Comparison of ENCODE assay signal across 9 cellular contexts in the genomic region with DNA sequence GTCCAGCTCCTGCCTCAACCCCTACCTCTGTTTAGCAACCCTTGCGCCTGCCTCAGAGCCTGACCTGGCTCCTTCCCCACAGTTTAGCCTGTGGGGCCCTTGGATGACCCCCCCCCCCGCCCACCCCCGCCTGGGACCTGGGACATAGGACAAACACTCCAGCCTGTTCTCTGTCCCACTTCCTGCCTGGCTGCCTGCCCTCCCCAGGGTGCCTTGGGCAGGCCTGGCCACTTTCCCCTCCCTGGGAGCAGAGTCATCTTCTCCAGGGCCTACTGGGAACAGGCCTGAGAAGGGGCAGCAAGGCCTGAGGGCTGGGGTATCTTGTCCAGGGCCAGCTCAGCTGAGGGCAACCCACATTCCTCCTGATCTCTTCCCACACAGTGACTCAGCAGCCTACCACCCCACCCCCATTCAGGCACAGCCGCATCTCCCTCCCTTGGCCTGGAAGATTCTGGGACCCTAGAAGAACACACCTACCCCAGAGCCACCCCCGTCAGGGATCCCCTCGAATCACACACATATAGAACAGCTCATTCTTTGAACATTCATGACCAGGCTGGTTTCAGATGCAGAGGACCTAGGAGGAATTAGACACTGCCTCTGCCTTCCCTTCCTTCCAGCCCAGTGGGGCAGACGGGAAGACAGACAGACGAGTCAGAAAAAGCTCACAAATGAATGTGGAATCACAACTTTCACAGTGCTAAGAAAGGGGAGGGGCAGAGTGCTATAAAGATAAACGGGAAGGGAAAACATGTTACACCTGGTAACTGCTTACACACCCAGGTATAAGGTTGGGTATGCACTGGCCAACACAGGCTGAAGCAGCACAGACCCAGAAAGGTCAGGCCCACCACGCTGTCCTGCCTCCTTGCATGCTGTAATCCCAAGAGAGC. TPM values are rescaled to one million over a fixed set of nuclear protein-coding genes. Genes with fewer than 3 reads are reported as not detected.
DNase-seq lines count a peak whose midpoint lies in the region; ATAC-seq, FAIRE-seq and TF ChIP-seq lines count a peak whose summit lies in the region.
"Had no signal": no experiment of that assay in that cellular context is flagged by ENCODE, and none has a peak within 500 bp of the region (broad histone marks: within the 10 kb centered on the region; RNA-seq: fewer than 3 reads in every experiment).

No MANE protein-coding gene starts in this region.

- H3K4me2 ChIP-seq in skeletal muscle satellite cell (ENCODE audit: low read length), result peak overlapping the region; percentile 71

- DNase-seq in H54 (ENCODE audit: insufficient read length, low spot score), result peak; percentile 77
- peak; percentile 87 for DNase-seq in glomerular visceral epithelial cell (ENCODE audit: extremely low spot score)
- no peak for DNase-seq in D721Med (ENCODE audit: insufficient read length, low spot score)
- no peak for DNase-seq in NCI-H1694 (lab: John Stamatoyannopoulos, UW)

- ATAC-seq in GM18867 (IDR thresholded peaks at IDR 0.05; ENCODE audit: unreplicated experiment) (no peak), HG02798 (IDR thresholded peaks at IDR 0.05; ENCODE audit: poor library complexity, unreplicated experiment) (no peak)

- 0 out of 2 replicates have a peak, but pooled peaks have one; percentile 21 for TF ChIP-seq POLR2A in H54 (IDR thresholded peaks at IDR 0.05; ENCODE audit: low read depth, low read length)

- TF ChIP-seq CTCF in VCaP (conservative IDR thresholded peaks at IDR 0.05) (no peak), D721Med (IDR thresholded peaks at IDR 0.05; ENCODE audit: insufficient read depth, missing control alignments) (no peak)

- H3K9ac ChIP-seq in skeletal muscle satellite cell (ENCODE audit: low read depth, low read length), result peak overlapping the region; percentile 79

- H3K27ac ChIP-seq in VCaP, result peak overlapping the region; percentile 67
- H3K27ac ChIP-seq: SK-N-MC had no signal

- peak overlapping the region; percentile 36 for H3K4me3 ChIP-seq in skeletal muscle satellite cell (ENCODE audit: low read length)
- H3K4me3 ChIP-seq: SK-N-MC had no signal

- no peaks in the 10 kb centered on the region for H3K27me3 ChIP-seq in skeletal muscle satellite cell (ENCODE audit: control insufficient read depth, insufficient read depth, low read length)

- H3K9me3 ChIP-seq in skeletal muscle satellite cell (replicated peaks; ENCODE audit: low read length), result no peaks in the 10 kb centered on the region

- FAIRE-seq in H54 (lab: Jason Lieb, UNC) (no peak), D721Med (lab: Jason Lieb, UNC) (no peak)

- peaks cover 61% of the 10 kb centered on the region for H3K4me1 ChIP-seq in skeletal muscle satellite cell (ENCODE audit: control insufficient read depth, insufficient read depth, low read length)

- H3K36me3 ChIP-seq in skeletal muscle satellite cell (ENCODE audit: insufficient read depth, low read length), result peaks cover 29% of the 10 kb centered on the region

RNA-seq across cellular contexts. Expression of gene FHOD1, which starts 6.0 kb away (rescaled TPM):
- total RNA-seq in skeletal muscle satellite cell (2012; rRNA removed), result 48.4 and 54.2 TPM in 2 replicates

RNA-seq across cellular contexts. Expression of gene SLC9A5, which starts 7.5 kb away (rescaled TPM):
- total RNA-seq in skeletal muscle satellite cell (2012; rRNA removed), result 1.5 and 2.3 TPM in 2 replicates

RNA-seq across cellular contexts. Expression of gene TMEM208, which starts 14.3 kb away (rescaled TPM):
- total RNA-seq in skeletal muscle satellite cell (2012; rRNA removed), result 32.2 and 35.8 TPM in 2 replicates

RNA-seq across cellular contexts. Expression of gene PLEKHG4, which starts 38.1 kb away (rescaled TPM):
- total RNA-seq in skeletal muscle satellite cell (2012; rRNA removed), result 40.1 and 45.9 TPM in 2 replicates

RNA-seq across cellular contexts. Expression of gene ELMO3, which starts 42.3 kb away (rescaled TPM):
- 0.25 and 0.44 TPM in 2 replicates for total RNA-seq in skeletal muscle satellite cell (2012; rRNA removed)

Comparison
In these comparisons a context has a peak if more than half of its experiments do, and no peak if none do; other contexts are left out.
1. DNase-seq: peak in H54 (single experiment) and glomerular visceral epithelial cell (single experiment); none in D721Med (single experiment) and NCI-H1694 (single experiment).